ENCODE assay signal across 21 cellular contexts in the genomic region with DNA sequence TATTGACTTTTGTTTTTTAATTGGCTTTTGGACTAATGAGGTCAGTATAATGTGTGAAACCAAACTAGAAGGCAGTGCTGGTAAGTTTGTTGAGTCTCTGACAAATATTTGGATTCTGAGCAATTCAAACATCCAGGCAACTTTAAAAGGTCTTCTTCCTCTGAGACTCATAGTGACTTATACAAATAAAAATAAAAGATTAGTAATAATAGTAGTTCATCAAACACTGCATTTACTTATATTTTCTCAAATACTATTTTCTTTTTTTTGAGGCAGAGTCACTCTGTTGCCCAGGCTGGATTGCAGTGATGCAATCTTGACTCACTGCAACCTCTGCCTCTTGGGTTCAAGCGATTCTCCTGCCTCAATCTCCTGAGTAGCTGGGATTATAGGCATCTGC.
DNase-seq lines count a peak whose midpoint lies in the region; ATAC-seq and TF ChIP-seq lines count a peak whose summit lies in the region.
"Had no signal": no experiment of that assay in that cellular context is flagged by ENCODE, and none has a peak within 500 bp of the region (broad histone marks: within the 10 kb centered on the region; RNA-seq: fewer than 3 reads in every experiment).

No MANE protein-coding gene starts in this region.

- TF ChIP-seq CTCF in LNCaP clone FGC (IDR thresholded peaks at IDR 0.05; ENCODE audit: control insufficient read depth, extremely low read depth, insufficient read depth) (no peak), brain microvascular endothelial cell (IDR thresholded peaks at IDR 0.05; ENCODE audit: low read depth, low read length, missing control alignments) (no peak), osteoblast (IDR thresholded peaks at IDR 0.05; ENCODE audit: extremely low read depth, low read depth, low read length) (no peak), CD14-positive monocyte (IDR thresholded peaks at IDR 0.05) (no peak)

- in situ Hi-C loops in brain microvascular endothelial cell (cut with HindIII; ENCODE audit: low pct_ligation_motif_present, low sequenced_read_pairs), result no loop called here

- no peaks in the 10 kb centered on the region for H3K27me3 ChIP-seq in brain microvascular endothelial cell (replicated peaks)
- peaks cover 4% of the 10 kb centered on the region for H3K27me3 ChIP-seq in osteoblast (ENCODE audit: insufficient read depth, low read length)
- H3K27me3 ChIP-seq: BLaER1 treated with 17β-estradiol and CSF1 and Interleukin-3, amounts not matched to agents 10 nM and 100 nM had no signal

- H4K20me1 ChIP-seq in osteoblast (ENCODE audit: insufficient read depth, low read length), result no peaks in the 10 kb centered on the region
- H4K20me1 ChIP-seq: BLaER1 treated with 17β-estradiol and CSF1 and Interleukin-3, amounts not matched to agents 10 nM and 100 nM had no signal

- no peak overlapping the region for H2AFZ ChIP-seq in osteoblast (ENCODE audit: low read length)

- H3K4me1 ChIP-seq in osteoblast (ENCODE audit: insufficient read depth, low read length), result peaks cover 6% of the 10 kb centered on the region
- H3K4me1 ChIP-seq: BLaER1 treated with 17β-estradiol and CSF1 and Interleukin-3, amounts not matched to agents 10 nM and 100 nM had no signal

- no peak overlapping the region for H3K27ac Mint-ChIP-seq in CD14-positive monocyte
- H3K27ac Mint-ChIP-seq: B cell; CD8-positive, alpha-beta memory T cell; HFFc6 had no signal

- peak; percentile 52 for DNase-seq in LNCaP clone FGC (ENCODE audit: low read depth)
- peak; percentile 33 for DNase-seq in brain microvascular endothelial cell
- DNase-seq in osteoblast (ENCODE audit: insufficient read length, low spot score, missing footprints), result peak; percentile 13
- no peak for DNase-seq in CD14-positive monocyte (ENCODE audit: low spot score)
- DNase-seq in NCI-H1092 treated with DMSO at 0.1 percent for 48 hours (lab: John Stamatoyannopoulos, UW), result no peak
- DNase-seq: CD4-positive, CD25-positive, alpha-beta regulatory T cell; CD8-positive, alpha-beta memory T cell; COR-L47; DMS 273 treated with DMSO at 0.1 percent for 48 hours; DMS53; DND-41; EL; GOT3; H7; HFFc6 had no signal

- H3K4me3 ChIP-seq in LNCaP clone FGC (ENCODE audit: low read depth, low read length) (no peak overlapping the region), brain microvascular endothelial cell (ENCODE audit: low read depth, low read length) (no peak overlapping the region), osteoblast (ENCODE audit: insufficient read depth, low read length) (no peak overlapping the region)
- H3K4me3 ChIP-seq: BLaER1 treated with 17β-estradiol and CSF1 and Interleukin-3, amounts not matched to agents 10 nM and 100 nM; GM12878 had no signal

- H3K36me3 ChIP-seq in brain microvascular endothelial cell (replicated peaks) (no peaks in the 10 kb centered on the region), osteoblast (ENCODE audit: insufficient read depth, low read length) (no peaks in the 10 kb centered on the region)
- H3K36me3 ChIP-seq: BLaER1 treated with 17β-estradiol and CSF1 and Interleukin-3, amounts not matched to agents 10 nM and 100 nM had no signal

- H3K9me3 Mint-ChIP-seq in CD14-positive monocyte, result no peaks in the 10 kb centered on the region
- H3K9me3 Mint-ChIP-seq: CD4-positive, CD25-positive, alpha-beta regulatory T cell; CD8-positive, alpha-beta memory T cell; HFFc6 had no signal

- no peaks in the 10 kb centered on the region for H3K79me2 ChIP-seq in osteoblast (ENCODE audit: insufficient read depth, low read length)

- no peaks in the 10 kb centered on the region for H3K36me3 Mint-ChIP-seq in CD14-positive monocyte
- H3K36me3 Mint-ChIP-seq: CD4-positive, CD25-positive, alpha-beta regulatory T cell; CD8-positive, alpha-beta memory T cell had no signal

- H3K27ac ChIP-seq in brain microvascular endothelial cell, result no peak overlapping the region
- H3K27ac ChIP-seq in osteoblast (ENCODE audit: low read depth, low read length), result no peak overlapping the region
- H3K27ac ChIP-seq: BLaER1 treated with 17β-estradiol and CSF1 and Interleukin-3, amounts not matched to agents 10 nM and 100 nM had no signal

- no peaks in the 10 kb centered on the region for H3K9me3 ChIP-seq in osteoblast (ENCODE audit: low read depth, low read length)
- H3K9me3 ChIP-seq: BLaER1 treated with 17β-estradiol and CSF1 and Interleukin-3, amounts not matched to agents 10 nM and 100 nM had no signal

- peaks cover 7% of the 10 kb centered on the region for H3K4me1 Mint-ChIP-seq in CD14-positive monocyte
- H3K4me1 Mint-ChIP-seq: B cell; CD4-positive, CD25-positive, alpha-beta regulatory T cell; CD8-positive, alpha-beta memory T cell had no signal

- ATAC-seq in HG03460 (IDR thresholded peaks at IDR 0.05; ENCODE audit: unreplicated experiment), result no peak
- ATAC-seq: GM12878, HCT116, HepG2 had no signal

- H3K4me3 Mint-ChIP-seq in CD14-positive monocyte, result no peak overlapping the region
- H3K4me3 Mint-ChIP-seq: B cell; CD4-positive, CD25-positive, alpha-beta regulatory T cell; CD8-positive, alpha-beta memory T cell; HFFc6 had no signal

- H3K27me3 Mint-ChIP-seq in CD14-positive monocyte (ENCODE audit: low read depth in 3 of 3), result no peaks in the 10 kb centered on the region
- H3K27me3 Mint-ChIP-seq: CD4-positive, CD25-positive, alpha-beta regulatory T cell; CD8-positive, alpha-beta memory T cell had no signal

- no peak overlapping the region for H3K4me2 ChIP-seq in osteoblast (ENCODE audit: insufficient read depth, low read length)
- H3K4me2 ChIP-seq: BLaER1 treated with 17β-estradiol and CSF1 and Interleukin-3, amounts not matched to agents 10 nM and 100 nM had no signal

- intact Hi-C loops in CD14-positive monocyte (cut with micrococcal nuclease), result no loop called here

Comparison
In these comparisons a context has a peak if more than half of its experiments do, and no peak if none do; other contexts are left out.
1. DNase-seq: peak in LNCaP clone FGC (single experiment), brain microvascular endothelial cell (single experiment) and osteoblast (single experiment); none in CD14-positive monocyte (single experiment) and NCI-H1092 treated with DMSO at 0.1 percent for 48 hours (single experiment).